ENCODE assay signal across 1 cellular context in the genomic region with DNA sequence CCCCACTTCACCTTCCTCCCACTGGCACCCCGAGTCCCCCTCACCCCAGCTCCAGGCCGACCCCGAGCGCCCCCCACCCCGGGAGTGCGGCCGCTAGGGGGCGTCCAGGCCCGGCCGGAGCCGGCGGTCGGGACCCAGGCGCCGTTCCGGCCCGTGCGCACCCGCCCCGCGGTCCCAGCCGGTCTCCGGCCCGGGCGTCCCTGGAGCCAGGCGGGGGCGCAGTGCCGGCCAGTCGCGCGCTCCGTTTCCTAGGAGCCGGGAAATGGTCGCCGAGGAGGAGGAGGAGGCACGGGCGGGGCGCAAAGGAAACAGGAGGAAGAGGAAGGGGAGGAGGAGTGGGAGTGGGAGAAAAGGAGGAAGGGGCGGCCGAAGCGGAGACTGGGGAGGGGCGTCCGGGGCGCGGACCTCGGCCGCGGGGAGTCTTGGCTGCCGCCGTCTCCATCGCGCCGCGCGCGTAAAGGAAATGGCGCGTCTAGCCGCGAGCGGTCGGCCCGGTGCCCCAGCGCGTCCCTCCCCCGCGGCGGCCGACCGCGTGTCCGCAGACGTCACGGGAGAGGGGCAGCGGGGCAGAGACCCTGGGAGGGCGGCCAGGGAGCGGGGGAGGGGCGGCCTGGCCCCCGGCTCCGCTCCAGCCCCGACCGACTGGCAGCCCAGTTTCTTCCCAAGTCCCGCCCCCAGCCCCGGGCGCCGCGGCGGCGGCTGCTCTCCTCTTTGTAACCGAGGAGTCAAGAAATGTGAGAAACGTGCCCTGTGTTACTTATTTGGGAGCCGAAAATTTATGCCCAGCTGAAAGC.
A peak's percentile ranks its signal among the peaks of the same experiment; 100 is the strongest.
TF ChIP-seq lines count a peak whose summit lies in the region.

No MANE protein-coding gene starts in this region.

TF ChIP-seq in A549, 52 proteins besides CTCF, POLR2A, EP300 and RAD21 (continued from another document):
- TF ChIP-seq MAZ (IDR thresholded peaks at IDR 0.05; ENCODE audit: borderline replicate concordance, low read depth, low read length) (peak; percentile 80; the same call in 1 of the 2 replicates), POLR2AphosphoS2 (conservative IDR thresholded peaks at IDR 0.05; ENCODE audit: low read length) (no peak), SMC3 (IDR thresholded peaks at IDR 0.05) (peak; percentile 95), BHLHE40 (IDR thresholded peaks at IDR 0.05; ENCODE audit: low read depth, low read length) (peak; percentile 82), EHF (CRISPR knock-in tag; IDR thresholded peaks at IDR 0.05) (peak; percentile 36; the same call in 1 of the 2 replicates), RFX5 (IDR thresholded peaks at IDR 0.05) (0 out of 2 replicates have a peak, but pooled peaks have one; percentile 20), TFCP2L1 (CRISPR knock-in tag; IDR thresholded peaks at IDR 0.05) (0 out of 2 replicates have a peak, but pooled peaks have one; percentile 65), NPAS2 (CRISPR knock-in tag; IDR thresholded peaks at IDR 0.05; ENCODE audit: borderline replicate concordance) (no peak), JUN (IDR thresholded peaks at IDR 0.05) (peak; percentile 95 to 97), TP53 (CRISPR knock-in tag; IDR thresholded peaks at IDR 0.05) (peak; percentile 94)
- TF ChIP-seq, protein P1, sequence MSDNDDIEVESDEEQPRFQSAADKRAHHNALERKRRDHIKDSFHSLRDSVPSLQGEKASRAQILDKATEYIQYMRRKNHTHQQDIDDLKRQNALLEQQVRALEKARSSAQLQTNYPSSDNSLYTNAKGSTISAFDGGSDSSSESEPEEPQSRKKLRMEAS (IDR thresholded peaks at IDR 0.05): peak; percentile 87
- TF ChIP-seq, protein P2, sequence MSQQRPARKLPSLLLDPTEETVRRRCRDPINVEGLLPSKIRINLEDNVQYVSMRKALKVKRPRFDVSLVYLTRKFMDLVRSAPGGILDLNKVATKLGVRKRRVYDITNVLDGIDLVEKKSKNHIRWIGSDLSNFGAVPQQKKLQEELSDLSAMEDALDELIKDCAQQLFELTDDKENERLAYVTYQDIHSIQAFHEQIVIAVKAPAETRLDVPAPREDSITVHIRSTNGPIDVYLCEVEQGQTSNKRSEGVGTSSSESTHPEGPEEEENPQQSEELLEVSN (IDR thresholded peaks at IDR 0.05; ENCODE audit: borderline replicate concordance, low read depth): peak; percentile 54
- TF ChIP-seq, protein P3, sequence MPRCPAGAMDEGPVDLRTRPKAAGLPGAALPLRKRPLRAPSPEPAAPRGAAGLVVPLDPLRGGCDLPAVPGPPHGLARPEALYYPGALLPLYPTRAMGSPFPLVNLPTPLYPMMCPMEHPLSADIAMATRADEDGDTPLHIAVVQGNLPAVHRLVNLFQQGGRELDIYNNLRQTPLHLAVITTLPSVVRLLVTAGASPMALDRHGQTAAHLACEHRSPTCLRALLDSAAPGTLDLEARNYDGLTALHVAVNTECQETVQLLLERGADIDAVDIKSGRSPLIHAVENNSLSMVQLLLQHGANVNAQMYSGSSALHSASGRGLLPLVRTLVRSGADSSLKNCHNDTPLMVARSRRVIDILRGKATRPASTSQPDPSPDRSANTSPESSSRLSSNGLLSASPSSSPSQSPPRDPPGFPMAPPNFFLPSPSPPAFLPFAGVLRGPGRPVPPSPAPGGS (IDR thresholded peaks at IDR 0.05): peak; percentile 90; the same call in 2 of the 3 replicates
- TF ChIP-seq, protein P4, sequence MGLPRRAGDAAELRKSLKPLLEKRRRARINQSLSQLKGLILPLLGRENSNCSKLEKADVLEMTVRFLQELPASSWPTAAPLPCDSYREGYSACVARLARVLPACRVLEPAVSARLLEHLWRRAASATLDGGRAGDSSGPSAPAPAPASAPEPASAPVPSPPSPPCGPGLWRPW (IDR thresholded peaks at IDR 0.05): no peak
- TF ChIP-seq, protein P5, sequence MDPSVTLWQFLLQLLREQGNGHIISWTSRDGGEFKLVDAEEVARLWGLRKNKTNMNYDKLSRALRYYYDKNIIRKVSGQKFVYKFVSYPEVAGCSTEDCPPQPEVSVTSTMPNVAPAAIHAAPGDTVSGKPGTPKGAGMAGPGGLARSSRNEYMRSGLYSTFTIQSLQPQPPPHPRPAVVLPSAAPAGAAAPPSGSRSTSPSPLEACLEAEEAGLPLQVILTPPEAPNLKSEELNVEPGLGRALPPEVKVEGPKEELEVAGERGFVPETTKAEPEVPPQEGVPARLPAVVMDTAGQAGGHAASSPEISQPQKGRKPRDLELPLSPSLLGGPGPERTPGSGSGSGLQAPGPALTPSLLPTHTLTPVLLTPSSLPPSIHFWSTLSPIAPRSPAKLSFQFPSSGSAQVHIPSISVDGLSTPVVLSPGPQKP (IDR thresholded peaks at IDR 0.05; ENCODE audit: low read depth, low read length): no peak
- TF ChIP-seq, protein P6, sequence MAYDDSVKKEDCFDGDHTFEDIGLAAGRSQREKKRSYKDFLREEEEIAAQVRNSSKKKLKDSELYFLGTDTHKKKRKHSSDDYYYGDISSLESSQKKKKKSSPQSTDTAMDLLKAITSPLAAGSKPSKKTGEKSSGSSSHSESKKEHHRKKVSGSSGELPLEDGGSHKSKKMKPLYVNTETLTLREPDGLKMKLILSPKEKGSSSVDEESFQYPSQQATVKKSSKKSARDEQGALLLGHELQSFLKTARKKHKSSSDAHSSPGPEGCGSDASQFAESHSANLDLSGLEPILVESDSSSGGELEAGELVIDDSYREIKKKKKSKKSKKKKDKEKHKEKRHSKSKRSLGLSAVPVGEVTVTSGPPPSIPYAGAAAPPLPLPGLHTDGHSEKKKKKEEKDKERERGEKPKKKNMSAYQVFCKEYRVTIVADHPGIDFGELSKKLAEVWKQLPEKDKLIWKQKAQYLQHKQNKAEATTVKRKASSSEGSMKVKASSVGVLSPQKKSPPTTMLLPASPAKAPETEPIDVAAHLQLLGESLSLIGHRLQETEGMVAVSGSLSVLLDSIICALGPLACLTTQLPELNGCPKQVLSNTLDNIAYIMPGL (CRISPR knock-in tag; IDR thresholded peaks at IDR 0.05; ENCODE audit: borderline replicate concordance): peak; percentile 87
